32 cellular contexts compared by ENCODE assay signal in the genomic region with DNA sequence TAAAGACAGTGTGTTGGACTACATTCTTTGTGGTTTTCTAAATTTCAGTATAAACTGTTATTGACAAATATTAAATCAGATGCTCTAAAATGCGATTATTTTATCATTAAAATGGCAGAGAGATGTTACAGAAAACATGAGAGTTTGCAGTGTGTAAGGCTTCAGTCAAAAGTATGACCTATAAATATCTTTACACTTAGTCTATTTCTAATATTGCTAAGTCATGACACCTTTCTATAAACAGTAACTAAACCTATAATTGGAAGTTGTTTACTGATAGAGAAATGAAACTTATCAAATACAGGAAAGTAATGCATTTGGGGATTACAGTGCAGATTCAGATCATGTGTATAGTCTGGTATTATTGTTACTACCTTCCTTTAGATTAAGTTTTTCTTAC.
"Had no signal": no experiment of that assay in that cellular context is flagged by ENCODE, and none has a peak within 500 bp of the region (broad histone marks: within the 10 kb centered on the region; RNA-seq: fewer than 3 reads in every experiment).

No MANE protein-coding gene starts in this region.

- H3K27ac Mint-ChIP-seq: activated B cell treated with CpG ODN at 0.5 μM for 24 hours; activated CD4-positive, alpha-beta T cell treated with anti-CD3 and anti-CD28 coated beads, Interleukin-2, amount 10 ng/mL, durations not matched to agents 24 days and 14 days; activated naive CD4-positive, alpha-beta T cell treated with anti-CD3 and anti-CD28 coated beads, Interleukin-2, amount 50 U/mL, for 72 hours; activated naive CD8-positive, alpha-beta T cell treated with anti-CD3 and anti-CD28 coated beads, Interleukin-2, amount 50 U/mL, for 24 hours; brain; T-cell had no signal

- FAIRE-seq: astrocyte, TTC549 had no signal

- H3K36me3 Mint-ChIP-seq: activated naive CD4-positive, alpha-beta T cell treated with anti-CD3 and anti-CD28 coated beads, Interleukin-2, amount 50 U/mL, for 72 hours; brain; T-cell had no signal

- H3K36me3 ChIP-seq: MG63 had no signal

- H3K4me3 Mint-ChIP-seq: activated B cell treated with CpG ODN at 0.5 μM for 24 hours; activated CD4-positive, alpha-beta T cell treated with anti-CD3 and anti-CD28 coated beads, Interleukin-2, amount 10 ng/mL, durations not matched to agents 24 days and 14 days; activated naive CD8-positive, alpha-beta T cell treated with anti-CD3 and anti-CD28 coated beads, Interleukin-2, amount 50 U/mL, for 24 hours; activated T-cell treated with anti-CD3 and anti-CD28 coated beads, Interleukin-2, amount 50 U/mL, for 4 hours; brain; T-cell had no signal

- H3K9me3 Mint-ChIP-seq: activated B cell treated with CpG ODN at 0.5 μM for 24 hours; activated CD4-positive, alpha-beta T cell treated with anti-CD3 and anti-CD28 coated beads, Interleukin-2, amount 10 ng/mL, durations not matched to agents 24 days and 14 days; activated naive CD4-positive, alpha-beta T cell treated with anti-CD3 and anti-CD28 coated beads, Interleukin-2, amount 50 U/mL, for 72 hours; activated naive CD8-positive, alpha-beta T cell treated with anti-CD3 and anti-CD28 coated beads, Interleukin-2, amount 50 U/mL, for 24 hours; activated T-cell treated with anti-CD3 and anti-CD28 coated beads, Interleukin-2, amount 50 U/mL, for 4 hours; brain; T-cell had no signal

- H3K4me3 ChIP-seq: MG63 had no signal

- H3K27me3 ChIP-seq: MG63 had no signal

- ATAC-seq: activated naive CD4-positive, alpha-beta T cell treated with anti-CD3 and anti-CD28 coated beads, Interleukin-2, amount 50 U/mL, for 72 hours; activated naive CD8-positive, alpha-beta T cell treated with anti-CD3 and anti-CD28 coated beads, Interleukin-2, amount 50 U/mL, for 24 hours; activated T-cell treated with anti-CD3 and anti-CD28 coated beads, Interleukin-2, amount 50 U/mL, for 4 hours; Panc1; T-cell had no signal

- DNase-seq: activated B cell treated with CpG ODN at 0.5 μM for 24 hours; activated CD4-positive, alpha-beta T cell treated with anti-CD3 and anti-CD28 coated beads for 1 hour; activated CD4-positive, alpha-beta T cell treated with anti-CD3 and anti-CD28 coated beads, Interleukin-2, amount 10 ng/mL, durations not matched to agents 24 days and 14 days; activated CD4-positive, alpha-beta T cell treated with anti-CD3 and anti-CD28 coated beads, Interleukin-2, amount 50 U/mL, for 48 hours; activated CD8-positive, alpha-beta memory T cell treated with anti-CD3 and anti-CD28 coated beads for 24 hours; activated effector memory CD4-positive, alpha-beta T cell treated with anti-CD3 and anti-CD28 coated beads, Interleukin-2, amount 50 U/mL, for 16 hours; activated naive CD4-positive, alpha-beta T cell treated with Interleukin-2 at 50 U/mL for 16 hours; activated naive CD8-positive, alpha-beta T cell treated with anti-CD3 and anti-CD28 coated beads, Interleukin-2, amount 50 U/mL, for 24 hours; activated T-cell treated with anti-CD3 and anti-CD28 coated beads, Interleukin-2, amount 50 U/mL, for 4 hours; amygdala; cerebellar nuclear complex; MG63; NCI-H1105; NCI-H1436; NCI-H1694 treated with DMSO at 0.1 percent for 48 hours; NCI-H2029 treated with DMSO at 0.1 percent for 48 hours; NCI-H345; NCI-H510A; NCI-H526 treated with DMSO at 0.1 percent for 48 hours; NCI-H82; NK-92 treated with Interleukin-12 subunit alpha and Interleukin-12 subunit beta, amount 100 ng/mL, for 24 hours; OCI-M1; RPMI8226; SHP77; T-cell; T-helper 2 cell; T1000 had no signal

- H3K9me3 ChIP-seq: MG63 had no signal

- H3K27me3 Mint-ChIP-seq: activated CD4-positive, alpha-beta T cell treated with anti-CD3 and anti-CD28 coated beads, Interleukin-2, amount 10 ng/mL, durations not matched to agents 24 days and 14 days; brain had no signal

- H3K4me1 Mint-ChIP-seq: activated B cell treated with CpG ODN at 0.5 μM for 24 hours; activated CD4-positive, alpha-beta T cell treated with anti-CD3 and anti-CD28 coated beads, Interleukin-2, amount 10 ng/mL, durations not matched to agents 24 days and 14 days; activated naive CD8-positive, alpha-beta T cell treated with anti-CD3 and anti-CD28 coated beads, Interleukin-2, amount 50 U/mL, for 24 hours; brain; T-cell had no signal
